In the genomic region with DNA sequence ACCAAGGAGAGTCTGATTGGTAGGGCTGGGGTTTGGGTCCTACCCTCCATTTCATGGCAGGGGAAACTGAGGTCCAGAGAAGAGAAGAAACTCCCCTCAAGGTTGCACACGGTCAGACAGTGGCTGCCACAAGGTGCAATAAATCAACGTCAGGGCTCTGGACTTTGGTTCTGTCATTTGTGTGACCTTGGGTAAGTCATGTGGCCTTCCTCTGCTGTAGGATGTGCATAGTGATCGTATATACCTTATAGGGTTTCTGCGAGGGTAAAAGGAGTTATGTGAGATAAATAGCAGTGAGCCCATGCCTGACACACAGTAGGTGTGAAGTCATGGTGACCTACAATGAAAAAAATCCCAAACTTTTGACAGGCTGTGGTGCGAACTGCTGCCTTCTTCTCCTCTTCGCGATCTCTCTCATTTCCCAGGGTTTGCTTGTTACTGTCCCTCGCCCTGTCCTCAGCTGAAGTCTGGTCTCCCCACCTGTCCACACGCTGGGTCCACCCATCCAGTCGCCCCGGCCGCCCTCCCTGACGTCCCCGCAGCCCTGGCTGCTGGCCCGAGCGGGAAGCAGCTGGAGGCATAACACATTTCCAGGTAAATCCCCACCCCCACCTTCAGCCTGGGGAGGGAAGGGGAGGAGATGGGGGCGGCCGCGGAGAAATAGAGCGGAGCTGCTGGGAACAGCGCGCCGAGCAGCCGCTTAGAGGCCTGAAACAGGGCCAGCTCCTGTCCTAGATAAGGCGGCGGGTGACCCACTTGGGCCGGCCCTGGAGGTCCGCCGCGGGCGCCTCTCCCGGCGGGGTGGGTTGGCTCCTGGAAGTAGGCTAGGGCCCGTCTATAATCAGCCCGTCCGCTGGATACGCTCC, we compare ENCODE assay signal across 1 cellular context.
TF ChIP-seq lines count a peak whose summit lies in the region.

No MANE protein-coding gene starts in this region.

TF ChIP-seq in HepG2, 621 proteins besides CTCF, POLR2A, EP300 and RAD21 (continued from another document and continues in another):
- TF ChIP-seq, protein P1, sequence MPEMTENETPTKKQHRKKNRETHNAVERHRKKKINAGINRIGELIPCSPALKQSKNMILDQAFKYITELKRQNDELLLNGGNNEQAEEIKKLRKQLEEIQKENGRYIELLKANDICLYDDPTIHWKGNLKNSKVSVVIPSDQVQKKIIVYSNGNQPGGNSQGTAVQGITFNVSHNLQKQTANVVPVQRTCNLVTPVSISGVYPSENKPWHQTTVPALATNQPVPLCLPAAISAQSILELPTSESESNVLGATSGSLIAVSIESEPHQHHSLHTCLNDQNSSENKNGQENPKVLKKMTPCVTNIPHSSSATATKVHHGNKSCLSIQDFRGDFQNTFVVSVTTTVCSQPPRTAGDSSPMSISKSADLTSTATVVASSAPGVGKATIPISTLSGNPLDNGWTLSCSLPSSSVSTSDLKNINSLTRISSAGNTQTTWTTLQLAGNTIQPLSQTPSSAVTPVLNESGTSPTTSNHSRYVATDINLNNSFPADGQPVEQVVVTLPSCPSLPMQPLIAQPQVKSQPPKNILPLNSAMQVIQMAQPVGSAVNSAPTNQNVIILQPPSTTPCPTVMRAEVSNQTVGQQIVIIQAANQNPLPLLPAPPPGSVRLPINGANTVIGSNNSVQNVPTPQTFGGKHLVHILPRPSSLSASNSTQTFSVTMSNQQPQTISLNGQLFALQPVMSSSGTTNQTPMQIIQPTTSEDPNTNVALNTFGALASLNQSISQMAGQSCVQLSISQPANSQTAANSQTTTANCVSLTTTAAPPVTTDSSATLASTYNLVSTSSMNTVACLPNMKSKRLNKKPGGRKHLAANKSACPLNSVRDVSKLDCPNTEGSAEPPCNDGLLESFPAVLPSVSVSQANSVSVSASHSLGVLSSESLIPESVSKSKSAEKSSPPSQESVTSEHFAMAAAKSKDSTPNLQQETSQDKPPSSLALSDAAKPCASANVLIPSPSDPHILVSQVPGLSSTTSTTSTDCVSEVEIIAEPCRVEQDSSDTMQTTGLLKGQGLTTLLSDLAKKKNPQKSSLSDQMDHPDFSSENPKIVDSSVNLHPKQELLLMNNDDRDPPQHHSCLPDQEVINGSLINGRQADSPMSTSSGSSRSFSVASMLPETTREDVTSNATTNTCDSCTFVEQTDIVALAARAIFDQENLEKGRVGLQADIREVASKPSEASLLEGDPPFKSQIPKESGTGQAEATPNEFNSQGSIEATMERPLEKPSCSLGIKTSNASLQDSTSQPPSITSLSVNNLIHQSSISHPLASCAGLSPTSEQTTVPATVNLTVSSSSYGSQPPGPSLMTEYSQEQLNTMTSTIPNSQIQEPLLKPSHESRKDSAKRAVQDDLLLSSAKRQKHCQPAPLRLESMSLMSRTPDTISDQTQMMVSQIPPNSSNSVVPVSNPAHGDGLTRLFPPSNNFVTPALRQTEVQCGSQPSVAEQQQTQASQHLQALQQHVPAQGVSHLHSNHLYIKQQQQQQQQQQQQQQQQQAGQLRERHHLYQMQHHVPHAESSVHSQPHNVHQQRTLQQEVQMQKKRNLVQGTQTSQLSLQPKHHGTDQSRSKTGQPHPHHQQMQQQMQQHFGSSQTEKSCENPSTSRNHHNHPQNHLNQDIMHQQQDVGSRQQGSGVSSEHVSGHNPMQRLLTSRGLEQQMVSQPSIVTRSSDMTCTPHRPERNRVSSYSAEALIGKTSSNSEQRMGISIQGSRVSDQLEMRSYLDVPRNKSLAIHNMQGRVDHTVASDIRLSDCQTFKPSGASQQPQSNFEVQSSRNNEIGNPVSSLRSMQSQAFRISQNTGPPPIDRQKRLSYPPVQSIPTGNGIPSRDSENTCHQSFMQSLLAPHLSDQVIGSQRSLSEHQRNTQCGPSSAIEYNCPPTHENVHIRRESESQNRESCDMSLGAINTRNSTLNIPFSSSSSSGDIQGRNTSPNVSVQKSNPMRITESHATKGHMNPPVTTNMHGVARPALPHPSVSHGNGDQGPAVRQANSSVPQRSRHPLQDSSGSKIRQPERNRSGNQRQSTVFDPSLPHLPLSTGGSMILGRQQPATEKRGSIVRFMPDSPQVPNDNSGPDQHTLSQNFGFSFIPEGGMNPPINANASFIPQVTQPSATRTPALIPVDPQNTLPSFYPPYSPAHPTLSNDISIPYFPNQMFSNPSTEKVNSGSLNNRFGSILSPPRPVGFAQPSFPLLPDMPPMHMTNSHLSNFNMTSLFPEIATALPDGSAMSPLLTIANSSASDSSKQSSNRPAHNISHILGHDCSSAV (CRISPR knock-in tag; IDR thresholded peaks at IDR 0.05; ENCODE audit: borderline replicate concordance), result no peak
- TF ChIP-seq, protein P2, sequence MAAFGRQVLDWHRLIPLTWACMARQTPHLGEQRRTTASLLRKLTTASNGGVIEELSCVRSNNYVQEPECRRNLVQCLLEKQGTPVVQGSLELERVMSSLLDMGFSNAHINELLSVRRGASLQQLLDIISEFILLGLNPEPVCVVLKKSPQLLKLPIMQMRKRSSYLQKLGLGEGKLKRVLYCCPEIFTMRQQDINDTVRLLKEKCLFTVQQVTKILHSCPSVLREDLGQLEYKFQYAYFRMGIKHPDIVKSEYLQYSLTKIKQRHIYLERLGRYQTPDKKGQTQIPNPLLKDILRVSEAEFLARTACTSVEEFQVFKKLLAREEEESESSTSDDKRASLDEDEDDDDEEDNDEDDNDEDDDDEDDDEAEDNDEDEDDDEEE (CRISPR knock-in tag; IDR thresholded peaks at IDR 0.05), result no peak
- TF ChIP-seq ELF3 (CRISPR knock-in tag; IDR thresholded peaks at IDR 0.05), result no peak
- no peak for TF ChIP-seq TEAD3 (CRISPR knock-in tag; optimal IDR thresholded peaks at IDR 0.05; ENCODE audit: borderline replicate concordance)
- TF ChIP-seq MLLT10 (CRISPR knock-in tag; IDR thresholded peaks at IDR 0.05), result no peak
- no peak for TF ChIP-seq POLR2AphosphoS2 (IDR thresholded peaks at IDR 0.05; ENCODE audit: low read depth, low read length)
- TF ChIP-seq ZNF263 (CRISPR knock-in tag; IDR thresholded peaks at IDR 0.05), result 0 out of 2 replicates have a peak, but pooled peaks have one; percentile 23
- no peak for TF ChIP-seq ZNF136 (CRISPR knock-in tag; IDR thresholded peaks at IDR 0.05; ENCODE audit: low read depth)
- no peak for TF ChIP-seq SSRP1 (CRISPR knock-in tag; IDR thresholded peaks at IDR 0.05)
- TF ChIP-seq ZNF747 (CRISPR knock-in tag; IDR thresholded peaks at IDR 0.05; ENCODE audit: borderline replicate concordance), result no peak
- TF ChIP-seq, protein P3, sequence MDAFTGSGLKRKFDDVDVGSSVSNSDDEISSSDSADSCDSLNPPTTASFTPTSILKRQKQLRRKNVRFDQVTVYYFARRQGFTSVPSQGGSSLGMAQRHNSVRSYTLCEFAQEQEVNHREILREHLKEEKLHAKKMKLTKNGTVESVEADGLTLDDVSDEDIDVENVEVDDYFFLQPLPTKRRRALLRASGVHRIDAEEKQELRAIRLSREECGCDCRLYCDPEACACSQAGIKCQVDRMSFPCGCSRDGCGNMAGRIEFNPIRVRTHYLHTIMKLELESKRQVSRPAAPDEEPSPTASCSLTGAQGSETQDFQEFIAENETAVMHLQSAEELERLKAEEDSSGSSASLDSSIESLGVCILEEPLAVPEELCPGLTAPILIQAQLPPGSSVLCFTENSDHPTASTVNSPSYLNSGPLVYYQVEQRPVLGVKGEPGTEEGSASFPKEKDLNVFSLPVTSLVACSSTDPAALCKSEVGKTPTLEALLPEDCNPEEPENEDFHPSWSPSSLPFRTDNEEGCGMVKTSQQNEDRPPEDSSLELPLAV (CRISPR knock-in tag; conservative IDR thresholded peaks at IDR 0.05; ENCODE audit: low read depth), result no peak
- TF ChIP-seq NFE2L1 (CRISPR knock-in tag; IDR thresholded peaks at IDR 0.05; ENCODE audit: borderline replicate concordance), result no peak
- TF ChIP-seq, protein P4, sequence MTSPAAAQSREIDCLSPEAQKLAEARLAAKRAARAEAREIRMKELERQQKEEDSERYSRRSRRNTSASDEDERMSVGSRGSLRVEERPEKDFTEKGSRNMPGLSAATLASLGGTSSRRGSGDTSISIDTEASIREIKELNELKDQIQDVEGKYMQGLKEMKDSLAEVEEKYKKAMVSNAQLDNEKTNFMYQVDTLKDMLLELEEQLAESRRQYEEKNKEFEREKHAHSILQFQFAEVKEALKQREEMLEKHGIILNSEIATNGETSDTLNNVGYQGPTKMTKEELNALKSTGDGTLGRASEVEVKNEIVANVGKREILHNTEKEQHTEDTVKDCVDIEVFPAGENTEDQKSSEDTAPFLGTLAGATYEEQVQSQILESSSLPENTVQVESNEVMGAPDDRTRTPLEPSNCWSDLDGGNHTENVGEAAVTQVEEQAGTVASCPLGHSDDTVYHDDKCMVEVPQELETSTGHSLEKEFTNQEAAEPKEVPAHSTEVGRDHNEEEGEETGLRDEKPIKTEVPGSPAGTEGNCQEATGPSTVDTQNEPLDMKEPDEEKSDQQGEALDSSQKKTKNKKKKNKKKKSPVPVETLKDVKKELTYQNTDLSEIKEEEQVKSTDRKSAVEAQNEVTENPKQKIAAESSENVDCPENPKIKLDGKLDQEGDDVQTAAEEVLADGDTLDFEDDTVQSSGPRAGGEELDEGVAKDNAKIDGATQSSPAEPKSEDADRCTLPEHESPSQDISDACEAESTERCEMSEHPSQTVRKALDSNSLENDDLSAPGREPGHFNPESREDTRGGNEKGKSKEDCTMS (CRISPR knock-in tag; conservative IDR thresholded peaks at IDR 0.05), result no peak
- no peak for TF ChIP-seq ZNF205 (CRISPR knock-in tag; IDR thresholded peaks at IDR 0.05)
- TF ChIP-seq SNAI1 (CRISPR knock-in tag; IDR thresholded peaks at IDR 0.05; ENCODE audit: borderline replicate concordance), result no peak
- TF ChIP-seq, protein P5, sequence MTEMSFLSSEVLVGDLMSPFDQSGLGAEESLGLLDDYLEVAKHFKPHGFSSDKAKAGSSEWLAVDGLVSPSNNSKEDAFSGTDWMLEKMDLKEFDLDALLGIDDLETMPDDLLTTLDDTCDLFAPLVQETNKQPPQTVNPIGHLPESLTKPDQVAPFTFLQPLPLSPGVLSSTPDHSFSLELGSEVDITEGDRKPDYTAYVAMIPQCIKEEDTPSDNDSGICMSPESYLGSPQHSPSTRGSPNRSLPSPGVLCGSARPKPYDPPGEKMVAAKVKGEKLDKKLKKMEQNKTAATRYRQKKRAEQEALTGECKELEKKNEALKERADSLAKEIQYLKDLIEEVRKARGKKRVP (CRISPR knock-in tag; IDR thresholded peaks at IDR 0.05), result no peak
- TF ChIP-seq, protein P6, sequence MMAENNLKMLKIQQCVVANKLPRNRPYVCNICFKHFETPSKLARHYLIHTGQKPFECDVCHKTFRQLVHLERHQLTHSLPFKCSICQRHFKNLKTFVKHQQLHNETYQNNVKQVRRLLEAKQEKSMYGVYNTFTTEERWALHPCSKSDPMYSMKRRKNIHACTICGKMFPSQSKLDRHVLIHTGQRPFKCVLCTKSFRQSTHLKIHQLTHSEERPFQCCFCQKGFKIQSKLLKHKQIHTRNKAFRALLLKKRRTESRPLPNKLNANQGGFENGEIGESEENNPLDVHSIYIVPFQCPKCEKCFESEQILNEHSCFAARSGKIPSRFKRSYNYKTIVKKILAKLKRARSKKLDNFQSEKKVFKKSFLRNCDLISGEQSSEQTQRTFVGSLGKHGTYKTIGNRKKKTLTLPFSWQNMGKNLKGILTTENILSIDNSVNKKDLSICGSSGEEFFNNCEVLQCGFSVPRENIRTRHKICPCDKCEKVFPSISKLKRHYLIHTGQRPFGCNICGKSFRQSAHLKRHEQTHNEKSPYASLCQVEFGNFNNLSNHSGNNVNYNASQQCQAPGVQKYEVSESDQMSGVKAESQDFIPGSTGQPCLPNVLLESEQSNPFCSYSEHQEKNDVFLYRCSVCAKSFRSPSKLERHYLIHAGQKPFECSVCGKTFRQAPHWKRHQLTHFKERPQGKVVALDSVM (CRISPR knock-in tag; IDR thresholded peaks at IDR 0.05), result no peak
- TF ChIP-seq, protein P7, sequence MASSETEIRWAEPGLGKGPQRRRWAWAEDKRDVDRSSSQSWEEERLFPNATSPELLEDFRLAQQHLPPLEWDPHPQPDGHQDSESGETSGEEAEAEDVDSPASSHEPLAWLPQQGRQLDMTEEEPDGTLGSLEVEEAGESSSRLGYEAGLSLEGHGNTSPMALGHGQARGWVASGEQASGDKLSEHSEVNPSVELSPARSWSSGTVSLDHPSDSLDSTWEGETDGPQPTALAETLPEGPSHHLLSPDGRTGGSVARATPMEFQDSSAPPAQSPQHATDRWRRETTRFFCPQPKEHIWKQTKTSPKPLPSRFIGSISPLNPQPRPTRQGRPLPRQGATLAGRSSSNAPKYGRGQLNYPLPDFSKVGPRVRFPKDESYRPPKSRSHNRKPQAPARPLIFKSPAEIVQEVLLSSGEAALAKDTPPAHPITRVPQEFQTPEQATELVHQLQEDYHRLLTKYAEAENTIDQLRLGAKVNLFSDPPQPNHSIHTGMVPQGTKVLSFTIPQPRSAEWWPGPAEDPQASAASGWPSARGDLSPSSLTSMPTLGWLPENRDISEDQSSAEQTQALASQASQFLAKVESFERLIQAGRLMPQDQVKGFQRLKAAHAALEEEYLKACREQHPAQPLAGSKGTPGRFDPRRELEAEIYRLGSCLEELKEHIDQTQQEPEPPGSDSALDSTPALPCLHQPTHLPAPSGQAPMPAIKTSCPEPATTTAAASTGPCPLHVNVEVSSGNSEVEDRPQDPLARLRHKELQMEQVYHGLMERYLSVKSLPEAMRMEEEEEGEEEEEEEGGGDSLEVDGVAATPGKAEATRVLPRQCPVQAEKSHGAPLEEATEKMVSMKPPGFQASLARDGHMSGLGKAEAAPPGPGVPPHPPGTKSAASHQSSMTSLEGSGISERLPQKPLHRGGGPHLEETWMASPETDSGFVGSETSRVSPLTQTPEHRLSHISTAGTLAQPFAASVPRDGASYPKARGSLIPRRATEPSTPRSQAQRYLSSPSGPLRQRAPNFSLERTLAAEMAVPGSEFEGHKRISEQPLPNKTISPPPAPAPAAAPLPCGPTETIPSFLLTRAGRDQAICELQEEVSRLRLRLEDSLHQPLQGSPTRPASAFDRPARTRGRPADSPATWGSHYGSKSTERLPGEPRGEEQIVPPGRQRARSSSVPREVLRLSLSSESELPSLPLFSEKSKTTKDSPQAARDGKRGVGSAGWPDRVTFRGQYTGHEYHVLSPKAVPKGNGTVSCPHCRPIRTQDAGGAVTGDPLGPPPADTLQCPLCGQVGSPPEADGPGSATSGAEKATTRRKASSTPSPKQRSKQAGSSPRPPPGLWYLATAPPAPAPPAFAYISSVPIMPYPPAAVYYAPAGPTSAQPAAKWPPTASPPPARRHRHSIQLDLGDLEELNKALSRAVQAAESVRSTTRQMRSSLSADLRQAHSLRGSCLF (CRISPR knock-in tag; IDR thresholded peaks at IDR 0.05; ENCODE audit: borderline replicate concordance), result no peak
- TF ChIP-seq, protein P8, sequence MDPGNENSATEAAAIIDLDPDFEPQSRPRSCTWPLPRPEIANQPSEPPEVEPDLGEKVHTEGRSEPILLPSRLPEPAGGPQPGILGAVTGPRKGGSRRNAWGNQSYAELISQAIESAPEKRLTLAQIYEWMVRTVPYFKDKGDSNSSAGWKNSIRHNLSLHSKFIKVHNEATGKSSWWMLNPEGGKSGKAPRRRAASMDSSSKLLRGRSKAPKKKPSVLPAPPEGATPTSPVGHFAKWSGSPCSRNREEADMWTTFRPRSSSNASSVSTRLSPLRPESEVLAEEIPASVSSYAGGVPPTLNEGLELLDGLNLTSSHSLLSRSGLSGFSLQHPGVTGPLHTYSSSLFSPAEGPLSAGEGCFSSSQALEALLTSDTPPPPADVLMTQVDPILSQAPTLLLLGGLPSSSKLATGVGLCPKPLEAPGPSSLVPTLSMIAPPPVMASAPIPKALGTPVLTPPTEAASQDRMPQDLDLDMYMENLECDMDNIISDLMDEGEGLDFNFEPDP (CRISPR knock-in tag; conservative IDR thresholded peaks at IDR 0.05), result no peak
- TF ChIP-seq, protein P9, sequence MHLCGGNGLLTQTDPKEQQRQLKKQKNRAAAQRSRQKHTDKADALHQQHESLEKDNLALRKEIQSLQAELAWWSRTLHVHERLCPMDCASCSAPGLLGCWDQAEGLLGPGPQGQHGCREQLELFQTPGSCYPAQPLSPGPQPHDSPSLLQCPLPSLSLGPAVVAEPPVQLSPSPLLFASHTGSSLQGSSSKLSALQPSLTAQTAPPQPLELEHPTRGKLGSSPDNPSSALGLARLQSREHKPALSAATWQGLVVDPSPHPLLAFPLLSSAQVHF (CRISPR knock-in tag; IDR thresholded peaks at IDR 0.05), result no peak
- TF ChIP-seq ZNF678 (CRISPR knock-in tag; IDR thresholded peaks at IDR 0.05), result no peak
- TF ChIP-seq ZNF101 (CRISPR knock-in tag; IDR thresholded peaks at IDR 0.05; ENCODE audit: borderline replicate concordance, low read depth), result no peak
- no peak for TF ChIP-seq KMT2A (CRISPR knock-in tag; IDR thresholded peaks at IDR 0.05)
- TF ChIP-seq SIX4 (CRISPR knock-in tag; IDR thresholded peaks at IDR 0.05), result no peak
- TF ChIP-seq ZNF839 (CRISPR knock-in tag; IDR thresholded peaks at IDR 0.05; ENCODE audit: borderline replicate concordance), result no peak
